1 cellular context compared by ENCODE assay signal in the genomic region with DNA sequence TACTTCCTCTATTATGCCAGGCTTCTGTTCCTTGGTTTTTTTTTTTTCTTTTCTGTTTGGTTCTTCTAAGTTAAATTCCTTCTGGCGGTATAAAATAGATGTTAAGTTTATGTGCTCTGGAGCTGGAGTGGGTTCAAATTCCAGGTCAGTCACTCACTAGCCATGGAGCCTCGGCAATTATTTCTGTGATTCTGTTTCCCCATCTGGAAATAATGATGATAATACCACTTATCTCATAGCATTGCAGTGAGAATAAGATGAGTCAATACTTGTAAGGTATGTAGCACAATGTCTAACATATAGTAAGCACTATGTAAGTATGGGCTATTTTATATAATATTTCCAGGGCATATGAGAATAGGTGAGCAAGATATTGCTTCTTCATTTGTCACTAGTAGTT.
TF ChIP-seq lines count a peak whose summit lies in the region.

No MANE protein-coding gene starts in this region.

TF ChIP-seq in SK-N-SH, 30 proteins besides CTCF, POLR2A, EP300 and RAD21:
- TF ChIP-seq, protein P1, sequence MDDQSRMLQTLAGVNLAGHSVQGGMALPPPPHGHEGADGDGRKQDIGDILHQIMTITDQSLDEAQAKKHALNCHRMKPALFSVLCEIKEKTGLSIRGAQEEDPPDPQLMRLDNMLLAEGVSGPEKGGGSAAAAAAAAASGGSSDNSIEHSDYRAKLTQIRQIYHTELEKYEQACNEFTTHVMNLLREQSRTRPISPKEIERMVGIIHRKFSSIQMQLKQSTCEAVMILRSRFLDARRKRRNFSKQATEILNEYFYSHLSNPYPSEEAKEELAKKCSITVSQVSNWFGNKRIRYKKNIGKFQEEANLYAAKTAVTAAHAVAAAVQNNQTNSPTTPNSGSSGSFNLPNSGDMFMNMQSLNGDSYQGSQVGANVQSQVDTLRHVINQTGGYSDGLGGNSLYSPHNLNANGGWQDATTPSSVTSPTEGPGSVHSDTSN (IDR thresholded peaks at IDR 0.05): peak; percentile 23
- peak; percentile 32; the same call in 1 of the 2 replicates for TF ChIP-seq POLR2AphosphoS5 (IDR thresholded peaks at IDR 0.05; ENCODE audit: low read depth, low read length)
- TF ChIP-seq NRF1 (IDR thresholded peaks at IDR 0.05; ENCODE audit: low read depth, low read length): no peak
- TF ChIP-seq, protein P2, sequence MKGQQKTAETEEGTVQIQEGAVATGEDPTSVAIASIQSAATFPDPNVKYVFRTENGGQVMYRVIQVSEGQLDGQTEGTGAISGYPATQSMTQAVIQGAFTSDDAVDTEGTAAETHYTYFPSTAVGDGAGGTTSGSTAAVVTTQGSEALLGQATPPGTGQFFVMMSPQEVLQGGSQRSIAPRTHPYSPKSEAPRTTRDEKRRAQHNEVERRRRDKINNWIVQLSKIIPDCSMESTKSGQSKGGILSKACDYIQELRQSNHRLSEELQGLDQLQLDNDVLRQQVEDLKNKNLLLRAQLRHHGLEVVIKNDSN (IDR thresholded peaks at IDR 0.05; ENCODE audit: borderline replicate concordance, low read depth): no peak
- no peak for TF ChIP-seq GATA2 (CRISPR knock-in tag; IDR thresholded peaks at IDR 0.05)
- no peak for TF ChIP-seq CHD2 (IDR thresholded peaks at IDR 0.05; ENCODE audit: low read length, partially characterized antibody)
- TF ChIP-seq FOXM1 (IDR thresholded peaks at IDR 0.05; ENCODE audit: low read depth): 0 out of 2 replicates have a peak, but pooled peaks have one; percentile 22
- peak; percentile 42; the same call in 1 of the 2 replicates for TF ChIP-seq NFIC (IDR thresholded peaks at IDR 0.05; ENCODE audit: borderline replicate concordance)
- TF ChIP-seq ELF1 (IDR thresholded peaks at IDR 0.05): no peak
- TF ChIP-seq, protein P3, sequence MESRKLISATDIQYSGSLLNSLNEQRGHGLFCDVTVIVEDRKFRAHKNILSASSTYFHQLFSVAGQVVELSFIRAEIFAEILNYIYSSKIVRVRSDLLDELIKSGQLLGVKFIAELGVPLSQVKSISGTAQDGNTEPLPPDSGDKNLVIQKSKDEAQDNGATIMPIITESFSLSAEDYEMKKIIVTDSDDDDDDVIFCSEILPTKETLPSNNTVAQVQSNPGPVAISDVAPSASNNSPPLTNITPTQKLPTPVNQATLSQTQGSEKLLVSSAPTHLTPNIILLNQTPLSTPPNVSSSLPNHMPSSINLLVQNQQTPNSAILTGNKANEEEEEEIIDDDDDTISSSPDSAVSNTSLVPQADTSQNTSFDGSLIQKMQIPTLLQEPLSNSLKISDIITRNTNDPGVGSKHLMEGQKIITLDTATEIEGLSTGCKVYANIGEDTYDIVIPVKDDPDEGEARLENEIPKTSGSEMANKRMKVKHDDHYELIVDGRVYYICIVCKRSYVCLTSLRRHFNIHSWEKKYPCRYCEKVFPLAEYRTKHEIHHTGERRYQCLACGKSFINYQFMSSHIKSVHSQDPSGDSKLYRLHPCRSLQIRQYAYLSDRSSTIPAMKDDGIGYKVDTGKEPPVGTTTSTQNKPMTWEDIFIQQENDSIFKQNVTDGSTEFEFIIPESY (IDR thresholded peaks at IDR 0.05; ENCODE audit: borderline replicate concordance, low read depth): no peak
- TF ChIP-seq TEAD4 (IDR thresholded peaks at IDR 0.05; ENCODE audit: borderline replicate concordance, insufficient read depth): peak; percentile 31; the same call in 1 of the 2 replicates
- TF ChIP-seq, protein P4, sequence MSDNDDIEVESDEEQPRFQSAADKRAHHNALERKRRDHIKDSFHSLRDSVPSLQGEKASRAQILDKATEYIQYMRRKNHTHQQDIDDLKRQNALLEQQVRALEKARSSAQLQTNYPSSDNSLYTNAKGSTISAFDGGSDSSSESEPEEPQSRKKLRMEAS (IDR thresholded peaks at IDR 0.05; ENCODE audit: low read depth): no peak
- TF ChIP-seq SIN3A (IDR thresholded peaks at IDR 0.05; ENCODE audit: borderline replicate concordance, low read depth, low read length): no peak
- no peak for TF ChIP-seq SMC3 (IDR thresholded peaks at IDR 0.05; ENCODE audit: low read depth, low read length)
- TF ChIP-seq, protein P5, sequence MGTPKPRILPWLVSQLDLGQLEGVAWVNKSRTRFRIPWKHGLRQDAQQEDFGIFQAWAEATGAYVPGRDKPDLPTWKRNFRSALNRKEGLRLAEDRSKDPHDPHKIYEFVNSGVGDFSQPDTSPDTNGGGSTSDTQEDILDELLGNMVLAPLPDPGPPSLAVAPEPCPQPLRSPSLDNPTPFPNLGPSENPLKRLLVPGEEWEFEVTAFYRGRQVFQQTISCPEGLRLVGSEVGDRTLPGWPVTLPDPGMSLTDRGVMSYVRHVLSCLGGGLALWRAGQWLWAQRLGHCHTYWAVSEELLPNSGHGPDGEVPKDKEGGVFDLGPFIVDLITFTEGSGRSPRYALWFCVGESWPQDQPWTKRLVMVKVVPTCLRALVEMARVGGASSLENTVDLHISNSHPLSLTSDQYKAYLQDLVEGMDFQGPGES (IDR thresholded peaks at IDR 0.05; ENCODE audit: low read depth, low read length): no peak
- no peak for TF ChIP-seq GABPA (IDR thresholded peaks at IDR 0.05; ENCODE audit: low read depth)
- no peak for TF ChIP-seq TAF1 (IDR thresholded peaks at IDR 0.05; ENCODE audit: borderline replicate concordance, low read depth, low read length)
- no peak for TF ChIP-seq RCOR1 (IDR thresholded peaks at IDR 0.05; ENCODE audit: low read length)
- TF ChIP-seq, protein P6, sequence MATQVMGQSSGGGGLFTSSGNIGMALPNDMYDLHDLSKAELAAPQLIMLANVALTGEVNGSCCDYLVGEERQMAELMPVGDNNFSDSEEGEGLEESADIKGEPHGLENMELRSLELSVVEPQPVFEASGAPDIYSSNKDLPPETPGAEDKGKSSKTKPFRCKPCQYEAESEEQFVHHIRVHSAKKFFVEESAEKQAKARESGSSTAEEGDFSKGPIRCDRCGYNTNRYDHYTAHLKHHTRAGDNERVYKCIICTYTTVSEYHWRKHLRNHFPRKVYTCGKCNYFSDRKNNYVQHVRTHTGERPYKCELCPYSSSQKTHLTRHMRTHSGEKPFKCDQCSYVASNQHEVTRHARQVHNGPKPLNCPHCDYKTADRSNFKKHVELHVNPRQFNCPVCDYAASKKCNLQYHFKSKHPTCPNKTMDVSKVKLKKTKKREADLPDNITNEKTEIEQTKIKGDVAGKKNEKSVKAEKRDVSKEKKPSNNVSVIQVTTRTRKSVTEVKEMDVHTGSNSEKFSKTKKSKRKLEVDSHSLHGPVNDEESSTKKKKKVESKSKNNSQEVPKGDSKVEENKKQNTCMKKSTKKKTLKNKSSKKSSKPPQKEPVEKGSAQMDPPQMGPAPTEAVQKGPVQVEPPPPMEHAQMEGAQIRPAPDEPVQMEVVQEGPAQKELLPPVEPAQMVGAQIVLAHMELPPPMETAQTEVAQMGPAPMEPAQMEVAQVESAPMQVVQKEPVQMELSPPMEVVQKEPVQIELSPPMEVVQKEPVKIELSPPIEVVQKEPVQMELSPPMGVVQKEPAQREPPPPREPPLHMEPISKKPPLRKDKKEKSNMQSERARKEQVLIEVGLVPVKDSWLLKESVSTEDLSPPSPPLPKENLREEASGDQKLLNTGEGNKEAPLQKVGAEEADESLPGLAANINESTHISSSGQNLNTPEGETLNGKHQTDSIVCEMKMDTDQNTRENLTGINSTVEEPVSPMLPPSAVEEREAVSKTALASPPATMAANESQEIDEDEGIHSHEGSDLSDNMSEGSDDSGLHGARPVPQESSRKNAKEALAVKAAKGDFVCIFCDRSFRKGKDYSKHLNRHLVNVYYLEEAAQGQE (IDR thresholded peaks at IDR 0.05; ENCODE audit: low read depth, low read length): no peak
- TF ChIP-seq RXRA (IDR thresholded peaks at IDR 0.05; ENCODE audit: borderline replicate concordance, low read depth): no peak
- no peak for TF ChIP-seq FOXJ3 (CRISPR knock-in tag; IDR thresholded peaks at IDR 0.05)
- TF ChIP-seq EZH2phosphoT487 (IDR thresholded peaks at IDR 0.05; ENCODE audit: borderline replicate concordance, low read depth): no peak
- TF ChIP-seq, protein P7, sequence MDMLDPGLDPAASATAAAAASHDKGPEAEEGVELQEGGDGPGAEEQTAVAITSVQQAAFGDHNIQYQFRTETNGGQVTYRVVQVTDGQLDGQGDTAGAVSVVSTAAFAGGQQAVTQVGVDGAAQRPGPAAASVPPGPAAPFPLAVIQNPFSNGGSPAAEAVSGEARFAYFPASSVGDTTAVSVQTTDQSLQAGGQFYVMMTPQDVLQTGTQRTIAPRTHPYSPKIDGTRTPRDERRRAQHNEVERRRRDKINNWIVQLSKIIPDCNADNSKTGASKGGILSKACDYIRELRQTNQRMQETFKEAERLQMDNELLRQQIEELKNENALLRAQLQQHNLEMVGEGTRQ (IDR thresholded peaks at IDR 0.05; ENCODE audit: borderline replicate concordance, low read depth, low read length): no peak
- no peak for TF ChIP-seq MXI1 (IDR thresholded peaks at IDR 0.05; ENCODE audit: low read depth, low read length)
- TF ChIP-seq FOSL2 (IDR thresholded peaks at IDR 0.05; ENCODE audit: borderline replicate concordance, low read depth): peak; percentile 73
- peak; percentile 95 for TF ChIP-seq TCF12 (IDR thresholded peaks at IDR 0.05)
- TF ChIP-seq JUND (IDR thresholded peaks at IDR 0.05): peak; percentile 69
- no peak for TF ChIP-seq YY1 (IDR thresholded peaks at IDR 0.05; ENCODE audit: low read depth)
- TF ChIP-seq RFX5 (IDR thresholded peaks at IDR 0.05; ENCODE audit: low read length): no peak
- TF ChIP-seq MEF2A (IDR thresholded peaks at IDR 0.05; ENCODE audit: borderline replicate concordance, low read depth): no peak
